In the genomic region with DNA sequence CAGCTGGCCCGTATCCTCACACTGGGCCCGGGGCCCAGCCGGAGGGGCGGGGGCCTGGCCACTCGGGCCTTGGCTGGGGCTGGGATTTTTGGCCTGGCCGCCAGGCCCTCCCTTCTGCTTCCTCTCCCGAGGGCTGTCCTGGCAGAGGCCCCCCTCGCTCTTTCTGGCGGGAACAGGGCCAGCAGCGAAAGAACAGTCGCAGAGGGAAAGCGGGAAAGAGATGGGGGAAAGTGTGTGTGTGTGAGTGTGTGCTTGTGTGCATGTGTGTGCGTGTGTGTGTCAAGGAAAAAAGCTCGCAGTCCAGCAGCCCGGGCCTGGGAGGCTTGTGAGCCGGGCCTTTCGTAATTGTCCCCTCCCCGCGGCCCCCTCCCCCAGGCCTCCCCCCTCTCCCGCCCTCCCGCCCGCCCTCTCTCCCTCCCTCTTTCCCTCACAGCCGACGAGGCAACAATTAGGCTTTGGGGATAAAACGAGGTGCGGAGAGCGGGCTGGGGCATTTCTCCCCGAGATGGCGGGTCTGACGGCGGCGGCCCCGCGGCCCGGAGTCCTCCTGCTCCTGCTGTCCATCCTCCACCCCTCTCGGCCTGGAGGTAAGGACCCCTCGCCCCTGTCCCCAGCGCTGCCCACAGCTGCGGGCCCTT, we compare ENCODE assay signal across 1 cellular context.
TF ChIP-seq lines count a peak whose summit lies in the region.

A gene (plus strand): TSS at position 491 of the 638 bp plus-strand sequence. CDS start 15 bp downstream, at position 506.

TF ChIP-seq in A549, 52 proteins besides CTCF, POLR2A, EP300 and RAD21 (continued from another document):
- TF ChIP-seq, protein P1, sequence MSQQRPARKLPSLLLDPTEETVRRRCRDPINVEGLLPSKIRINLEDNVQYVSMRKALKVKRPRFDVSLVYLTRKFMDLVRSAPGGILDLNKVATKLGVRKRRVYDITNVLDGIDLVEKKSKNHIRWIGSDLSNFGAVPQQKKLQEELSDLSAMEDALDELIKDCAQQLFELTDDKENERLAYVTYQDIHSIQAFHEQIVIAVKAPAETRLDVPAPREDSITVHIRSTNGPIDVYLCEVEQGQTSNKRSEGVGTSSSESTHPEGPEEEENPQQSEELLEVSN (IDR thresholded peaks at IDR 0.05; ENCODE audit: borderline replicate concordance, low read depth): no peak
